Comparison of ENCODE assay signal across 1 cellular context in genomic region chr9:75889577-75889976, GRCh38.
TF ChIP-seq lines count a peak whose summit lies in the region.

No MANE protein-coding gene starts in this region.

TF ChIP-seq in SK-N-SH, 30 proteins besides CTCF, POLR2A, EP300 and RAD21 (continued from another document):
- no peak for TF ChIP-seq FOXM1 (IDR thresholded peaks at IDR 0.05; ENCODE audit: low read depth)
- no peak for TF ChIP-seq GATA2 (CRISPR knock-in tag; IDR thresholded peaks at IDR 0.05)
- no peak for TF ChIP-seq EZH2phosphoT487 (IDR thresholded peaks at IDR 0.05; ENCODE audit: borderline replicate concordance, low read depth)
- no peak for TF ChIP-seq NFIC (IDR thresholded peaks at IDR 0.05; ENCODE audit: borderline replicate concordance)
- no peak for TF ChIP-seq ZBTB33 (IDR thresholded peaks at IDR 0.05; ENCODE audit: borderline replicate concordance, low read depth)
- no peak for TF ChIP-seq RCOR1 (IDR thresholded peaks at IDR 0.05; ENCODE audit: low read length)
- no peak for TF ChIP-seq USF1 (IDR thresholded peaks at IDR 0.05; ENCODE audit: borderline replicate concordance, low read depth)
